In genomic region chr19:45086453-45086852, GRCh38 we compare ENCODE assay signal across 1 cellular context.
TF ChIP-seq lines count a peak whose summit lies in the region.

No MANE protein-coding gene starts in this region.

TF ChIP-seq in GM23338, 12 proteins besides CTCF, POLR2A, EP300 and RAD21:
- TF ChIP-seq JUNB (IDR thresholded peaks at IDR 0.05; ENCODE audit: unreplicated experiment), result no peak
